1 cellular context compared by ENCODE assay signal in genomic region chr15:56245871-56246814, GRCh38.
A peak's percentile ranks its signal among the peaks of the same experiment; 100 is the strongest.
TF ChIP-seq lines count a peak whose summit lies in the region.

No MANE protein-coding gene starts in this region.

TF ChIP-seq in HepG2, 621 proteins besides CTCF, POLR2A, EP300 and RAD21 (continued from another document and continues in another):
- TF ChIP-seq PATZ1 (CRISPR knock-in tag; IDR thresholded peaks at IDR 0.05) (peak; percentile 74; the same call in 1 of the 2 replicates), AHDC1 (CRISPR knock-in tag; IDR thresholded peaks at IDR 0.05; ENCODE audit: borderline replicate concordance) (no peak), MIER3 (CRISPR knock-in tag; IDR thresholded peaks at IDR 0.05; ENCODE audit: borderline replicate concordance) (peak; percentile 77), ZNF891 (CRISPR knock-in tag; IDR thresholded peaks at IDR 0.05) (no peak), YY1 (IDR thresholded peaks at IDR 0.05; ENCODE audit: insufficient read depth, insufficient replicate concordance, low read depth, low read length) (peak; percentile 83), ZGPAT (CRISPR knock-in tag; IDR thresholded peaks at IDR 0.05) (peak; percentile 80), FIP1L1 (IDR thresholded peaks at IDR 0.05; ENCODE audit: borderline replicate concordance, insufficient read depth, low read depth, low read length) (0 out of 2 replicates have a peak, but pooled peaks have one; percentile 70), ZNF780A (CRISPR knock-in tag; IDR thresholded peaks at IDR 0.05) (no peak), SRF (IDR thresholded peaks at IDR 0.05; ENCODE audit: low read depth, low read length) (peak; percentile 43; the same call in 1 of the 2 replicates), ZC3H13 (CRISPR knock-in tag; IDR thresholded peaks at IDR 0.05) (no peak), HOMEZ (CRISPR knock-in tag; IDR thresholded peaks at IDR 0.05; ENCODE audit: low read depth) (0 out of 2 replicates have a peak, but pooled peaks have one; percentile 44), ZSCAN12 (CRISPR knock-in tag; IDR thresholded peaks at IDR 0.05) (no peak), PHF5A (CRISPR knock-in tag; IDR thresholded peaks at IDR 0.05; ENCODE audit: low read depth, unreplicated experiment) (no peak), KDM2A (CRISPR knock-in tag; IDR thresholded peaks at IDR 0.05; ENCODE audit: borderline replicate concordance, low read depth) (peak; percentile 95), ZNF644 (CRISPR knock-in tag; IDR thresholded peaks at IDR 0.05; ENCODE audit: low read depth) (peak; percentile 61; the same call in 1 of the 2 replicates), HMGXB4 (CRISPR knock-in tag; IDR thresholded peaks at IDR 0.05; ENCODE audit: borderline replicate concordance in 1 of 2, low read depth in 1 of 2) (peak; percentile 98 to 99), PBX2 (CRISPR knock-in tag; IDR thresholded peaks at IDR 0.05) (no peak), KLF11 (CRISPR knock-in tag; IDR thresholded peaks at IDR 0.05) (peak; percentile 50; the same call in 1 of the 2 replicates), ZNF432 (CRISPR knock-in tag; IDR thresholded peaks at IDR 0.05; ENCODE audit: borderline replicate concordance) (no peak), NR2C2 (CRISPR knock-in tag; IDR thresholded peaks at IDR 0.05; ENCODE audit: borderline replicate concordance) (no peak), ZNF557 (CRISPR knock-in tag; IDR thresholded peaks at IDR 0.05) (peak; percentile 34; the same call in 1 of the 2 replicates), ZNF292 (CRISPR knock-in tag; IDR thresholded peaks at IDR 0.05; ENCODE audit: borderline replicate concordance, low read depth) (no peak), SIX1 (CRISPR knock-in tag; IDR thresholded peaks at IDR 0.05; ENCODE audit: borderline replicate concordance) (peak; percentile 37; the same call in 1 of the 2 replicates), E2F5 (CRISPR knock-in tag; conservative IDR thresholded peaks at IDR 0.05) (no peak), MYC (CRISPR knock-in tag; IDR thresholded peaks at IDR 0.05; ENCODE audit: borderline replicate concordance) (peak; percentile 49; the same call in 1 of the 2 replicates), NFIC (IDR thresholded peaks at IDR 0.05; ENCODE audit: low read length) (no peak), ERF (CRISPR knock-in tag; IDR thresholded peaks at IDR 0.05) (peak; percentile 65; the same call in 1 of the 2 replicates), GTF3A (CRISPR knock-in tag; conservative IDR thresholded peaks at IDR 0.05) (no peak), SIN3B (IDR thresholded peaks at IDR 0.05; ENCODE audit: low read length) (0 out of 2 replicates have a peak, but pooled peaks have one; percentile 20), ZNF274 (CRISPR knock-in tag; IDR thresholded peaks at IDR 0.05) (peak; percentile 48; the same call in 1 of the 2 replicates), SNAI1 (CRISPR knock-in tag; IDR thresholded peaks at IDR 0.05; ENCODE audit: borderline replicate concordance) (no peak), ZNF430 (CRISPR knock-in tag; IDR thresholded peaks at IDR 0.05) (peak; percentile 81; the same call in 1 of the 2 replicates), THRA (CRISPR knock-in tag; IDR thresholded peaks at IDR 0.05; ENCODE audit: borderline replicate concordance) (peak; percentile 60; the same call in 1 of the 2 replicates), MED1 (CRISPR knock-in tag; IDR thresholded peaks at IDR 0.05) (peak; percentile 68), FOSL2 (CRISPR knock-in tag; IDR thresholded peaks at IDR 0.05) (peak; percentile 40), KAT8 (CRISPR knock-in tag; IDR thresholded peaks at IDR 0.05) (peak; percentile 79; the same call in 1 of the 2 replicates), ZFP36L1 (CRISPR knock-in tag; IDR thresholded peaks at IDR 0.05) (0 out of 2 replicates have a peak, but pooled peaks have one; percentile 51), KMT2B (CRISPR knock-in tag; IDR thresholded peaks at IDR 0.05) (peak; percentile 69; the same call in 1 of the 2 replicates), ZNF138 (CRISPR knock-in tag; IDR thresholded peaks at IDR 0.05; ENCODE audit: low read depth) (no peak), ELF1 (CRISPR knock-in tag; IDR thresholded peaks at IDR 0.05) (peak; percentile 62), NPAS2 (CRISPR knock-in tag; IDR thresholded peaks at IDR 0.05; ENCODE audit: borderline replicate concordance) (no peak), ZBTB26 (CRISPR knock-in tag; IDR thresholded peaks at IDR 0.05; ENCODE audit: borderline replicate concordance) (peak; percentile 44; the same call in 1 of the 2 replicates), CBFB (CRISPR knock-in tag; IDR thresholded peaks at IDR 0.05) (peak; percentile 77; the same call in 1 of the 2 replicates), SMC3 (IDR thresholded peaks at IDR 0.05; ENCODE audit: low read length) (peak; percentile 72), ZSCAN22 (CRISPR knock-in tag; IDR thresholded peaks at IDR 0.05) (no peak), WIZ (CRISPR knock-in tag; IDR thresholded peaks at IDR 0.05) (0 out of 2 replicates have a peak, but pooled peaks have one; percentile 58), KDM5A (IDR thresholded peaks at IDR 0.05; ENCODE audit: borderline replicate concordance, low read length) (peak; percentile 46; the same call in 1 of the 2 replicates), ONECUT2 (CRISPR knock-in tag; IDR thresholded peaks at IDR 0.05) (no peak), CCDC6 (CRISPR knock-in tag; IDR thresholded peaks at IDR 0.05) (no peak), CHCHD3 (CRISPR knock-in tag; IDR thresholded peaks at IDR 0.05) (no peak), ZNF235 (CRISPR knock-in tag; IDR thresholded peaks at IDR 0.05; ENCODE audit: borderline replicate concordance) (no peak)
